ENCODE assay signal across 25 cellular contexts in genomic region chr18:76357585-76358265, GRCh38.
DNase-seq lines count a peak whose midpoint lies in the region; ATAC-seq, FAIRE-seq and TF ChIP-seq lines count a peak whose summit lies in the region.
"Had no signal": no experiment of that assay in that cellular context is flagged by ENCODE, and none has a peak within 500 bp of the region (broad histone marks: within the 10 kb centered on the region; RNA-seq: fewer than 3 reads in every experiment).

No MANE protein-coding gene starts in this region.

- no peak overlapping the region for H3K4me3 ChIP-seq in fibroblast of lung (replicated peaks in 1 of 4; ENCODE audit: control extremely low read depth in 1 of 4, insufficient read depth in 1 of 4, low read depth in 3 of 4, low read length in 4 of 4)
- no peak overlapping the region for H3K4me3 ChIP-seq in uterus
- no peak overlapping the region for H3K4me3 ChIP-seq in brain microvascular endothelial cell (ENCODE audit: low read depth, low read length)
- H3K4me3 ChIP-seq: PC-9, SJCRH30 had no signal

- DNase-seq in D721Med (ENCODE audit: insufficient read length, low spot score): no peak
- DNase-seq in astrocyte of the hippocampus (ENCODE audit: low read depth, low spot score): peak; percentile 19
- peak; percentile 18 to 74 for DNase-seq in fibroblast of lung (ENCODE audit: low read depth in 2 of 2)
- no peak for DNase-seq in uterus
- no peak for DNase-seq in MV-4-11 (lab: John Stamatoyannopoulos, UW)
- DNase-seq in brain microvascular endothelial cell: no peak
- DNase-seq: BE2C; CD8-positive, alpha-beta memory T cell; GOT3; HCEC 1CT; MM.1S; NCI-H1048; NCI-H1417; NCI-H1694; NCI-H2029 treated with DMSO at 0.1 percent for 48 hours; NCI-H446 treated with DMSO at 0.1 percent for 48 hours; NCI-H526; NCI-H82; NK-92 treated with Interleukin-12 subunit alpha and Interleukin-12 subunit beta, amount 100 ng/mL, for 24 hours; PC-9; SJCRH30 had no signal

- FAIRE-seq in D721Med (lab: Jason Lieb, UNC): peak; percentile 77

- peaks cover 2% of the 10 kb centered on the region for H3K4me1 ChIP-seq in fibroblast of lung (ENCODE audit: control insufficient read depth, extremely low read depth, insufficient read depth, low read length)
- peaks cover 0 to 6% of the 10 kb centered on the region in 2 donors for H3K4me1 ChIP-seq in uterus
- H3K4me1 ChIP-seq: BE2C, SJCRH30 had no signal

- H3K9me3 ChIP-seq in fibroblast of lung (ENCODE audit: control insufficient read depth, insufficient read depth, low read depth, low read length): no peaks in the 10 kb centered on the region
- H3K9me3 ChIP-seq in uterus: no peaks in the 10 kb centered on the region
- H3K9me3 ChIP-seq: BE2C, SJCRH30 had no signal

- H3K27ac ChIP-seq in fibroblast of lung (ENCODE audit: insufficient read depth, low read length) (no peak overlapping the region), uterus (peak overlapping the region; percentile 70 to 81), brain microvascular endothelial cell (no peak overlapping the region)
- H3K27ac ChIP-seq: KMS-11, PC-9, SJCRH30 had no signal

- H3K79me2 ChIP-seq in fibroblast of lung (ENCODE audit: control insufficient read depth, insufficient read depth, low read length): no peaks in the 10 kb centered on the region

- ATAC-seq in GM21786 (IDR thresholded peaks at IDR 0.05; ENCODE audit: unreplicated experiment): no peak
- ATAC-seq: Right ventricle myocardium inferior, SK-N-SH treated with all-trans-retinoic acid at 6 μM for 48 hours had no signal

- H3K4me2 ChIP-seq in fibroblast of lung (ENCODE audit: extremely low read depth, insufficient read depth, low read length): no peak overlapping the region
- H3K4me2 ChIP-seq: KMS-11, PC-9 had no signal

- in situ Hi-C loops in brain microvascular endothelial cell (cut with HindIII; ENCODE audit: low pct_ligation_motif_present, low sequenced_read_pairs): no loop called here

- intact Hi-C loops in uterus (cut with DNase I; ENCODE audit: low total_unique reads): no loop called here

- no peak for TF ChIP-seq POLR2A in uterus (IDR thresholded peaks at IDR 0.05)

- no peak overlapping the region for H2AFZ ChIP-seq in fibroblast of lung (ENCODE audit: low read length)
- H2AFZ ChIP-seq: PC-9 had no signal

- H3K27me3 ChIP-seq in fibroblast of lung (ENCODE audit: control insufficient read depth, insufficient read depth, low read length) (no peaks in the 10 kb centered on the region), uterus (no peaks in the 10 kb centered on the region), brain microvascular endothelial cell (replicated peaks) (no peaks in the 10 kb centered on the region)
- H3K27me3 ChIP-seq: BE2C, SJCRH30 had no signal

- TF ChIP-seq CTCF in D721Med (IDR thresholded peaks at IDR 0.05; ENCODE audit: insufficient read depth, missing control alignments): no peak
- TF ChIP-seq CTCF in fibroblast of lung (conservative IDR thresholded peaks at IDR 0.05 in 1 of 2, IDR thresholded peaks at IDR 0.05 in 1 of 2; ENCODE audit: low read depth in 1 of 2, low read length in 2 of 2): no peak
- no peak for TF ChIP-seq CTCF in uterus (IDR thresholded peaks at IDR 0.05)
- TF ChIP-seq CTCF in brain microvascular endothelial cell (IDR thresholded peaks at IDR 0.05; ENCODE audit: low read depth, low read length, missing control alignments): no peak

- H3K36me3 ChIP-seq in fibroblast of lung (ENCODE audit: control insufficient read depth, insufficient read depth, low read length) (no peaks in the 10 kb centered on the region), uterus (peaks cover 0 to 3% of the 10 kb centered on the region in 2 donors), brain microvascular endothelial cell (replicated peaks) (no peaks in the 10 kb centered on the region)
- H3K36me3 ChIP-seq: BE2C, SJCRH30 had no signal

- no peaks in the 10 kb centered on the region for H4K20me1 ChIP-seq in fibroblast of lung (ENCODE audit: control insufficient read depth, extremely low read depth, insufficient read depth, low read length)

- no peak overlapping the region for H3K9ac ChIP-seq in fibroblast of lung (ENCODE audit: insufficient read depth, low read length)
- H3K9ac ChIP-seq: KMS-11 had no signal

Comparison
In these comparisons a context has a peak if more than half of its experiments do, and no peak if none do; other contexts are left out.
1. DNase-seq: peak in astrocyte of the hippocampus (single experiment) and fibroblast of lung (2 of 2); none in D721Med (single experiment), uterus (0 of 2), MV-4-11 (single experiment) and brain microvascular endothelial cell (single experiment).
2. H3K27ac ChIP-seq: peak in uterus (2 of 2); none in fibroblast of lung (single experiment) and brain microvascular endothelial cell (single experiment).